20 cellular contexts compared by ENCODE assay signal in the genomic region with DNA sequence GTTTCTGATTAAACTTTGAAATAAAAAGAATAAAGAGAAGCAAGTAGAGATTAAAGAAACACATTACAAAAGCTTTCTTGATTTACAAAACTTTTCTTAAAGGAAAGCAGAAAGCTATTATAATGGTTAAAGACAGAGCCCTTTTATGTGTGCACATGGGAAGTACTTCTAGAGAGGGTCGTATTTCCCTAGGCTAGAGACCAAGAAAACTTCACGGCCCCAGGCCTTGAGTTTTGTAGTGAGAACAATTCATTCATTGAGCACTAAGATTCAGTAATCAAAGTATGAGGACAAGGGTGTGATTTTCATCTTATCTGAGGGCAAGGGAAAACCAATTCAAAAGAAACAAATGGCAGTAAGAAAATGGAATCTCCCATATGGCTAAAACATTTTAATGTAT.
"Had no signal": no experiment of that assay in that cellular context is flagged by ENCODE, and none has a peak within 500 bp of the region (broad histone marks: within the 10 kb centered on the region; RNA-seq: fewer than 3 reads in every experiment).

No MANE protein-coding gene starts in this region.

- ATAC-seq: activated CD8-positive, alpha-beta memory T cell treated with anti-CD3 and anti-CD28 coated beads, Interleukin-2, amount 10 ng/mL, durations not matched to agents 7 days and 5 days; body of pancreas; left cardiac atrium; natural killer cell treated with Interleukin-12 subunit alpha and Interleukin-12 subunit beta and Interleukin-15 and Interleukin-18, amount 100 ng/mL, for 72 hours; stimulated activated memory B cell treated with anti-CD40 and anti-IgM and Interleukin-4, amounts not matched to agents 10 μg/mL and 1 μg/mL and 100 μg/mL, for 72 hours; upper lobe of right lung had no signal

- H3K9me3 ChIP-seq: body of pancreas, esophagus squamous epithelium, thoracic aorta, upper lobe of right lung had no signal

- H3K4me1 ChIP-seq: body of pancreas, upper lobe of right lung had no signal

- H3K27me3 ChIP-seq: body of pancreas, esophagus squamous epithelium, spleen, upper lobe of right lung had no signal

- H3K4me3 ChIP-seq: body of pancreas, esophagus squamous epithelium, spleen, thoracic aorta, upper lobe of right lung had no signal

- H3K36me3 ChIP-seq: esophagus squamous epithelium, spleen, thoracic aorta, upper lobe of right lung had no signal

- H3K27ac ChIP-seq: body of pancreas, esophagus squamous epithelium, spleen, thoracic aorta, upper lobe of right lung had no signal

- DNase-seq: activated B cell treated with CpG ODN at 0.5 μM for 24 hours; activated CD4-positive, alpha-beta memory T cell treated with anti-CD3 and anti-CD28 coated beads, Interleukin-2, amount 10 ng/mL, durations not matched to agents 7 days and 5 days; activated CD4-positive, alpha-beta T cell treated with anti-CD3 and anti-CD28 coated beads for 4 hours; activated CD8-positive, alpha-beta memory T cell treated with anti-CD3 and anti-CD28 coated beads, Interleukin-2, amount 10 ng/mL, durations not matched to agents 7 days and 5 days; activated naive CD4-positive, alpha-beta T cell treated with anti-CD3 and anti-CD28 coated beads for 36 hours; activated T-cell treated with anti-CD3 and anti-CD28 coated beads, Interleukin-2, amount 50 U/mL, for 1 hour; body of pancreas; dermis blood vessel endothelial cell; effector memory CD4-positive, alpha-beta T cell; esophagus squamous epithelium; left cardiac atrium; mesenchymal stem cell; occipital lobe; retina; spleen; stimulated activated CD4-positive, alpha-beta T cell treated with anti-CD3 and anti-CD28 coated beads, Interleukin-4, amount 100 ng/mL, for 4 hours; upper lobe of right lung had no signal
